22 cellular contexts compared by ENCODE assay signal in genomic region chr2:41004700-41005099, GRCh38.
A peak's percentile ranks its signal among the peaks of the same experiment; 100 is the strongest.
DNase-seq lines count a peak whose midpoint lies in the region; ATAC-seq, FAIRE-seq and TF ChIP-seq lines count a peak whose summit lies in the region.
"Had no signal": no experiment of that assay in that cellular context is flagged by ENCODE, and none has a peak within 500 bp of the region (broad histone marks: within the 10 kb centered on the region; RNA-seq: fewer than 3 reads in every experiment).

No MANE protein-coding gene starts in this region.

- ATAC-seq in A549 (no peak), GM21825 (IDR thresholded peaks at IDR 0.05; ENCODE audit: unreplicated experiment) (no peak)

- TF ChIP-seq CTCF in A549 (IDR thresholded peaks at IDR 0.05) (no peak), neural progenitor cell (IDR thresholded peaks at IDR 0.05) (no peak)

- H3K9ac ChIP-seq in neural progenitor cell, result no peak overlapping the region
- H3K9ac ChIP-seq: BLaER1 treated with 17β-estradiol and CSF1 and Interleukin-3, amounts not matched to agents 10 nM and 100 nM had no signal

- H3K27ac ChIP-seq in A549 (no peak overlapping the region), neural progenitor cell (no peak overlapping the region)
- H3K27ac ChIP-seq: BLaER1 treated with 17β-estradiol and CSF1 and Interleukin-3, amounts not matched to agents 10 nM and 100 nM had no signal

- H3K4me3 Mint-ChIP-seq in neural progenitor cell, result no peak overlapping the region
- H3K4me3 Mint-ChIP-seq: B cell; CD14-positive monocyte; CD4-positive, alpha-beta memory T cell; CD4-positive, CD25-positive, alpha-beta regulatory T cell; CD8-positive, alpha-beta memory T cell had no signal

- WGBS in A549 (ENCODE audit: missing lambda C conversion rate), result 37% methylated on average over 2 of the region's 2 CpGs

- H3K4me2 ChIP-seq in A549 (no peak overlapping the region), neural progenitor cell (no peak overlapping the region)
- H3K4me2 ChIP-seq: BLaER1 treated with 17β-estradiol and CSF1 and Interleukin-3, amounts not matched to agents 10 nM and 100 nM had no signal

- no peaks in the 10 kb centered on the region for H3K9me3 Mint-ChIP-seq in neural progenitor cell

- FAIRE-seq in A549 (lab: Jason Lieb, UNC), result no peak
- FAIRE-seq: D721Med, GM12891, GM19239 had no signal

- POLR2A ChIA-PET in A549 (lab: Yijun Ruan, JAX), result no interaction called here

- no peaks in the 10 kb centered on the region for H3K36me3 ChIP-seq in neural progenitor cell
- H3K36me3 ChIP-seq: BLaER1 treated with 17β-estradiol and CSF1 and Interleukin-3, amounts not matched to agents 10 nM and 100 nM had no signal

- in situ Hi-C loops in SK-MEL-5 (cut with HindIII; ENCODE audit: low pct_unique_long_range_greater_than_20kb, low sequenced_read_pairs), result no loop called here

- H3K4me1 ChIP-seq in A549, result no peaks in the 10 kb centered on the region
- H3K4me1 ChIP-seq in neural progenitor cell, result peaks cover 5% of the 10 kb centered on the region
- H3K4me1 ChIP-seq: BLaER1 treated with 17β-estradiol and CSF1 and Interleukin-3, amounts not matched to agents 10 nM and 100 nM; Caco-2 had no signal

- no peak for DNase-seq in A549 (ENCODE audit: low read depth in 1 of 2, low spot score in 1 of 2)
- peak; percentile 7 for DNase-seq in COLO829 (ENCODE audit: low spot score)
- DNase-seq in SK-MEL-5 (ENCODE audit: low read depth, low spot score), result peak; percentile 84
- DNase-seq in neural progenitor cell (ENCODE audit: low spot score), result no peak
- no peak for DNase-seq in activated gamma-delta T cell treated with Interleukin-2 at 50 U/mL for 16 hours
- no peak for DNase-seq in C1 segment of cervical spinal cord (lab: John Stamatoyannopoulos, UW)
- DNase-seq: 8988T; AML-193; Caco-2; Calu3; CD4-positive, alpha-beta memory T cell; CD4-positive, CD25-positive, alpha-beta regulatory T cell; CD8-positive, alpha-beta memory T cell; DMS79 treated with DMSO at 0.1 percent for 48 hours; GF-D8 had no signal

- H3K4me1 Mint-ChIP-seq in neural progenitor cell, result no peaks in the 10 kb centered on the region
- H3K4me1 Mint-ChIP-seq: B cell; CD14-positive monocyte; CD4-positive, alpha-beta memory T cell; CD4-positive, CD25-positive, alpha-beta regulatory T cell; CD8-positive, alpha-beta memory T cell had no signal

- no peaks in the 10 kb centered on the region for H4K20me1 ChIP-seq in neural progenitor cell (ENCODE audit: low read depth)
- H4K20me1 ChIP-seq: BLaER1 treated with 17β-estradiol and CSF1 and Interleukin-3, amounts not matched to agents 10 nM and 100 nM had no signal

- no peak overlapping the region for H3K4me3 ChIP-seq in A549
- no peak overlapping the region for H3K4me3 ChIP-seq in neural progenitor cell
- H3K4me3 ChIP-seq: BLaER1 treated with 17β-estradiol and CSF1 and Interleukin-3, amounts not matched to agents 10 nM and 100 nM had no signal

- H3F3A ChIP-seq in neural progenitor cell (ENCODE audit: low read depth), result no peaks in the 10 kb centered on the region

- H3K36me3 Mint-ChIP-seq in neural progenitor cell, result no peaks in the 10 kb centered on the region
- H3K36me3 Mint-ChIP-seq: CD14-positive monocyte; CD4-positive, alpha-beta memory T cell; CD4-positive, CD25-positive, alpha-beta regulatory T cell; CD8-positive, alpha-beta memory T cell had no signal

- no peak overlapping the region for H3K27ac Mint-ChIP-seq in neural progenitor cell
- H3K27ac Mint-ChIP-seq: B cell; CD14-positive monocyte; CD4-positive, alpha-beta memory T cell; CD4-positive, CD25-positive, alpha-beta regulatory T cell; CD8-positive, alpha-beta memory T cell had no signal

- no peak for TF ChIP-seq RAD21 in A549 (conservative IDR thresholded peaks at IDR 0.05 in 1 of 2, IDR thresholded peaks at IDR 0.05 in 1 of 2)

- no peaks in the 10 kb centered on the region for H3K27me3 ChIP-seq in neural progenitor cell
- H3K27me3 ChIP-seq: BLaER1 treated with 17β-estradiol and CSF1 and Interleukin-3, amounts not matched to agents 10 nM and 100 nM had no signal

- H2AFZ ChIP-seq in neural progenitor cell (replicated peaks), result peak overlapping the region; percentile 7

- H3K79me2 ChIP-seq in neural progenitor cell (ENCODE audit: low read depth), result no peaks in the 10 kb centered on the region

- CTCF ChIA-PET in A549 (lab: Yijun Ruan, JAX), result no interaction called here

- TF ChIP-seq POLR2A in A549 (IDR thresholded peaks at IDR 0.05; ENCODE audit: low read length), result no peak

- TF ChIP-seq EP300 in A549 (IDR thresholded peaks at IDR 0.05), result no peak

- H3K27me3 Mint-ChIP-seq in neural progenitor cell (ENCODE audit: insufficient read depth, low read depth), result no peaks in the 10 kb centered on the region
- H3K27me3 Mint-ChIP-seq: B cell; CD4-positive, alpha-beta memory T cell; CD4-positive, CD25-positive, alpha-beta regulatory T cell; CD8-positive, alpha-beta memory T cell had no signal

- H3K9me3 ChIP-seq in A549 (no peaks in the 10 kb centered on the region), neural progenitor cell (ENCODE audit: low read depth) (no peaks in the 10 kb centered on the region)
- H3K9me3 ChIP-seq: BLaER1 treated with 17β-estradiol and CSF1 and Interleukin-3, amounts not matched to agents 10 nM and 100 nM; Caco-2 had no signal

TF ChIP-seq in A549, 52 proteins besides CTCF, POLR2A, EP300 and RAD21:
- TF ChIP-seq MAFK (IDR thresholded peaks at IDR 0.05; ENCODE audit: partially characterized antibody), result peak; percentile 71
- TF ChIP-seq, protein P1, sequence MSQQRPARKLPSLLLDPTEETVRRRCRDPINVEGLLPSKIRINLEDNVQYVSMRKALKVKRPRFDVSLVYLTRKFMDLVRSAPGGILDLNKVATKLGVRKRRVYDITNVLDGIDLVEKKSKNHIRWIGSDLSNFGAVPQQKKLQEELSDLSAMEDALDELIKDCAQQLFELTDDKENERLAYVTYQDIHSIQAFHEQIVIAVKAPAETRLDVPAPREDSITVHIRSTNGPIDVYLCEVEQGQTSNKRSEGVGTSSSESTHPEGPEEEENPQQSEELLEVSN (IDR thresholded peaks at IDR 0.05; ENCODE audit: borderline replicate concordance, low read depth), result no peak
TF ChIP-seq in A549: peak in this region for 1.

Comparison
In these comparisons a context has a peak if more than half of its experiments do, and no peak if none do; other contexts are left out.
1. DNase-seq: peak in COLO829 (single experiment) and SK-MEL-5 (single experiment); none in A549 (0 of 2), neural progenitor cell (single experiment), activated gamma-delta T cell treated with Interleukin-2 at 50 U/mL for 16 hours (single experiment) and C1 segment of cervical spinal cord (0 of 14).